1 cellular context compared by ENCODE assay signal in the genomic region with DNA sequence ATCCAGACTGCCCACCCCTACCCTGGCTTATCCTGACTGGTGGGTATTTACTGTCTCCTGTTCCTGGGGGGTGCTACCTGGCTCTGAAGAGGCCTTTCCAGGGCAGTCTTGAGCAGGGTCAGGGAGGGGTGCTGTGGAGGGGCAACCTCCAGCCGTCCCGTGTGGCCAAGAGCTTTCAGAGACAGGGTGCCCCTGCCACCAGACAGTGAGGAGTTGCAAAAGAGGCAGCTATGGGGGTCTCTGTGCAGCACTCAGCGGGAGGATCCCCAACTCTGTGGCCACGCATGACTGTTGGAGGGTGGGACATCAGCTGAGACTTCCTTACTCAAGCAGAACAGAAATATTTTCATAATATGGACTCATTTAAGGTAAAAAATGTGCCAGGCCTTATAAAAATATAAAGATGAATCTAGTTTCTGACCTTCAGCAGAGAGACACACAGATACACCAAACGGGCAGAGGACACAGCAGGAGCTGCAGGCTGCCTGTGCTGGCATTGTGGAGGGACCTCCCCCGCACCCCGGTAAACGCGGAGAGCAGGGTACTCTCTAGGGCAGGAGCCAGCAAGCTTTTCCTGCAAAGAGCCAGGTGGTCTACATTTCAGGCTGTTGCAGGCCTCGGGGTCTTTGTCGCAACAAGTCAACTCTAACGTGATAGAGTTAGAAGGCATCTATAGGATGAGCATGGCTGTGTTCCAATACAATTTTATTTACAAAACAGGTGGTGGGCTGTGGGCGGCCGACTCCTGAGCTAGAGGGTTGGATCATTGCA.
TF ChIP-seq lines count a peak whose summit lies in the region.

No MANE protein-coding gene starts in this region.

TF ChIP-seq in WTC11, 78 proteins besides CTCF, POLR2A, EP300 and RAD21 (continued from another document):
- TF ChIP-seq ZNF425 (CRISPR knock-in tag; conservative IDR thresholded peaks at IDR 0.05) (no peak), JAZF1 (CRISPR knock-in tag; IDR thresholded peaks at IDR 0.05) (no peak), ZNF512 (CRISPR knock-in tag; IDR thresholded peaks at IDR 0.05; ENCODE audit: borderline replicate concordance) (no peak), KAT7 (CRISPR knock-in tag; IDR thresholded peaks at IDR 0.05; ENCODE audit: borderline replicate concordance) (no peak), ZNF671 (CRISPR knock-in tag; IDR thresholded peaks at IDR 0.05) (no peak), ATF6 (CRISPR knock-in tag; IDR thresholded peaks at IDR 0.05) (no peak), NR3C1 (CRISPR knock-in tag; conservative IDR thresholded peaks at IDR 0.05; ENCODE audit: low read depth) (no peak), ZNF396 (CRISPR knock-in tag; IDR thresholded peaks at IDR 0.05; ENCODE audit: borderline replicate concordance) (no peak), NFYB (CRISPR knock-in tag; conservative IDR thresholded peaks at IDR 0.05; ENCODE audit: low read depth) (no peak), PREB (CRISPR knock-in tag; IDR thresholded peaks at IDR 0.05; ENCODE audit: borderline replicate concordance) (no peak)
- TF ChIP-seq, protein P1, sequence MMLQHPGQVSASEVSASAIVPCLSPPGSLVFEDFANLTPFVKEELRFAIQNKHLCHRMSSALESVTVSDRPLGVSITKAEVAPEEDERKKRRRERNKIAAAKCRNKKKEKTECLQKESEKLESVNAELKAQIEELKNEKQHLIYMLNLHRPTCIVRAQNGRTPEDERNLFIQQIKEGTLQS (CRISPR knock-in tag; conservative IDR thresholded peaks at IDR 0.05) = no peak
- TF ChIP-seq, protein P2, sequence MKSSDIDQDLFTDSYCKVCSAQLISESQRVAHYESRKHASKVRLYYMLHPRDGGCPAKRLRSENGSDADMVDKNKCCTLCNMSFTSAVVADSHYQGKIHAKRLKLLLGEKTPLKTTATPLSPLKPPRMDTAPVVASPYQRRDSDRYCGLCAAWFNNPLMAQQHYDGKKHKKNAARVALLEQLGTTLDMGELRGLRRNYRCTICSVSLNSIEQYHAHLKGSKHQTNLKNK (CRISPR knock-in tag; IDR thresholded peaks at IDR 0.05) = no peak
